Comparison of ENCODE assay signal across 2 cellular contexts in the genomic region with DNA sequence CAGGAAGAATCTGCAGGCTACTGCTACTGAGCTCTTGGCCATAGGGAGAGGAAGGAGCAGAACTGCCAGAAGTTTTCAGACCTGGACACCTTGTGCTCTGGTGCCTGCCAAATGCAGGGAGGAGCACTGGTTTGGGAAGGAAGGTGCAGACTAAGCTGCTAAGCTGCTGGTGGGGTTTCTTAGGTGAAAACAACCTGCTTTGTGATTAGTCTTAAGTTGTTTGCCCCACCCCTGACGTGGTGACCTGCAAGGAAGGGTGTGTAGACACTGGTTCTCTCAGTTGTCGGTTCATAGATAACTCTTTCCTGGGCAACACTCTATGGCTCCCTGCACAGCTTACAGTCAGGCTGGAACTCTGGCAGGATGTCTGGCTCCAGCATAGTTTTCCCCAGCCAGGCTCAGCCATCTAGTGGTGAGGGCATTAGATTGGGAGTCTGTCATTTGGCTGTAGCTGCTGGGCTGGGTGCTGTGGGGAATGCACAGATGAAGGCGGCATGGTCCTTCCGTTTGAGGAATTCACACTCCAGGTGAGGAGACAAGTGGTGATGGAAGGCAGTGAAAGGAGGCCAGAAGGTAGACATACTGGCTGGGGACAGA.
TF ChIP-seq lines count a peak whose summit lies in the region.

No MANE protein-coding gene starts in this region.

TF ChIP-seq in A549, 52 proteins besides CTCF, POLR2A, EP300 and RAD21 (continued from another document):
- TF ChIP-seq, protein P1, sequence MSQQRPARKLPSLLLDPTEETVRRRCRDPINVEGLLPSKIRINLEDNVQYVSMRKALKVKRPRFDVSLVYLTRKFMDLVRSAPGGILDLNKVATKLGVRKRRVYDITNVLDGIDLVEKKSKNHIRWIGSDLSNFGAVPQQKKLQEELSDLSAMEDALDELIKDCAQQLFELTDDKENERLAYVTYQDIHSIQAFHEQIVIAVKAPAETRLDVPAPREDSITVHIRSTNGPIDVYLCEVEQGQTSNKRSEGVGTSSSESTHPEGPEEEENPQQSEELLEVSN (IDR thresholded peaks at IDR 0.05; ENCODE audit: borderline replicate concordance, low read depth), result no peak
- TF ChIP-seq BCL3 (IDR thresholded peaks at IDR 0.05), result no peak
- no peak for TF ChIP-seq HOXB13 (CRISPR knock-in tag; IDR thresholded peaks at IDR 0.05; ENCODE audit: low read depth)
- TF ChIP-seq CBX8 (IDR thresholded peaks at IDR 0.05), result no peak
- no peak for TF ChIP-seq HDAC2 (IDR thresholded peaks at IDR 0.05)
- TF ChIP-seq SREBF2 (IDR thresholded peaks at IDR 0.05), result no peak

TF ChIP-seq in GM23338, 12 proteins besides CTCF, POLR2A, EP300 and RAD21 (continued from another document):
- no peak for TF ChIP-seq NANOG (IDR thresholded peaks at IDR 0.05; ENCODE audit: borderline replicate concordance)
- no peak for TF ChIP-seq EZH2phosphoT487 (IDR thresholded peaks at IDR 0.05; ENCODE audit: unreplicated experiment)
- TF ChIP-seq, protein P2, sequence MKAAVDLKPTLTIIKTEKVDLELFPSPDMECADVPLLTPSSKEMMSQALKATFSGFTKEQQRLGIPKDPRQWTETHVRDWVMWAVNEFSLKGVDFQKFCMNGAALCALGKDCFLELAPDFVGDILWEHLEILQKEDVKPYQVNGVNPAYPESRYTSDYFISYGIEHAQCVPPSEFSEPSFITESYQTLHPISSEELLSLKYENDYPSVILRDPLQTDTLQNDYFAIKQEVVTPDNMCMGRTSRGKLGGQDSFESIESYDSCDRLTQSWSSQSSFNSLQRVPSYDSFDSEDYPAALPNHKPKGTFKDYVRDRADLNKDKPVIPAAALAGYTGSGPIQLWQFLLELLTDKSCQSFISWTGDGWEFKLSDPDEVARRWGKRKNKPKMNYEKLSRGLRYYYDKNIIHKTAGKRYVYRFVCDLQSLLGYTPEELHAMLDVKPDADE (IDR thresholded peaks at IDR 0.05), result no peak
- TF ChIP-seq, protein P3, sequence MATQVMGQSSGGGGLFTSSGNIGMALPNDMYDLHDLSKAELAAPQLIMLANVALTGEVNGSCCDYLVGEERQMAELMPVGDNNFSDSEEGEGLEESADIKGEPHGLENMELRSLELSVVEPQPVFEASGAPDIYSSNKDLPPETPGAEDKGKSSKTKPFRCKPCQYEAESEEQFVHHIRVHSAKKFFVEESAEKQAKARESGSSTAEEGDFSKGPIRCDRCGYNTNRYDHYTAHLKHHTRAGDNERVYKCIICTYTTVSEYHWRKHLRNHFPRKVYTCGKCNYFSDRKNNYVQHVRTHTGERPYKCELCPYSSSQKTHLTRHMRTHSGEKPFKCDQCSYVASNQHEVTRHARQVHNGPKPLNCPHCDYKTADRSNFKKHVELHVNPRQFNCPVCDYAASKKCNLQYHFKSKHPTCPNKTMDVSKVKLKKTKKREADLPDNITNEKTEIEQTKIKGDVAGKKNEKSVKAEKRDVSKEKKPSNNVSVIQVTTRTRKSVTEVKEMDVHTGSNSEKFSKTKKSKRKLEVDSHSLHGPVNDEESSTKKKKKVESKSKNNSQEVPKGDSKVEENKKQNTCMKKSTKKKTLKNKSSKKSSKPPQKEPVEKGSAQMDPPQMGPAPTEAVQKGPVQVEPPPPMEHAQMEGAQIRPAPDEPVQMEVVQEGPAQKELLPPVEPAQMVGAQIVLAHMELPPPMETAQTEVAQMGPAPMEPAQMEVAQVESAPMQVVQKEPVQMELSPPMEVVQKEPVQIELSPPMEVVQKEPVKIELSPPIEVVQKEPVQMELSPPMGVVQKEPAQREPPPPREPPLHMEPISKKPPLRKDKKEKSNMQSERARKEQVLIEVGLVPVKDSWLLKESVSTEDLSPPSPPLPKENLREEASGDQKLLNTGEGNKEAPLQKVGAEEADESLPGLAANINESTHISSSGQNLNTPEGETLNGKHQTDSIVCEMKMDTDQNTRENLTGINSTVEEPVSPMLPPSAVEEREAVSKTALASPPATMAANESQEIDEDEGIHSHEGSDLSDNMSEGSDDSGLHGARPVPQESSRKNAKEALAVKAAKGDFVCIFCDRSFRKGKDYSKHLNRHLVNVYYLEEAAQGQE (IDR thresholded peaks at IDR 0.05; ENCODE audit: unreplicated experiment), result no peak
- TF ChIP-seq EZH2 (IDR thresholded peaks at IDR 0.05; ENCODE audit: low read depth, unreplicated experiment), result no peak
- TF ChIP-seq, protein P4, sequence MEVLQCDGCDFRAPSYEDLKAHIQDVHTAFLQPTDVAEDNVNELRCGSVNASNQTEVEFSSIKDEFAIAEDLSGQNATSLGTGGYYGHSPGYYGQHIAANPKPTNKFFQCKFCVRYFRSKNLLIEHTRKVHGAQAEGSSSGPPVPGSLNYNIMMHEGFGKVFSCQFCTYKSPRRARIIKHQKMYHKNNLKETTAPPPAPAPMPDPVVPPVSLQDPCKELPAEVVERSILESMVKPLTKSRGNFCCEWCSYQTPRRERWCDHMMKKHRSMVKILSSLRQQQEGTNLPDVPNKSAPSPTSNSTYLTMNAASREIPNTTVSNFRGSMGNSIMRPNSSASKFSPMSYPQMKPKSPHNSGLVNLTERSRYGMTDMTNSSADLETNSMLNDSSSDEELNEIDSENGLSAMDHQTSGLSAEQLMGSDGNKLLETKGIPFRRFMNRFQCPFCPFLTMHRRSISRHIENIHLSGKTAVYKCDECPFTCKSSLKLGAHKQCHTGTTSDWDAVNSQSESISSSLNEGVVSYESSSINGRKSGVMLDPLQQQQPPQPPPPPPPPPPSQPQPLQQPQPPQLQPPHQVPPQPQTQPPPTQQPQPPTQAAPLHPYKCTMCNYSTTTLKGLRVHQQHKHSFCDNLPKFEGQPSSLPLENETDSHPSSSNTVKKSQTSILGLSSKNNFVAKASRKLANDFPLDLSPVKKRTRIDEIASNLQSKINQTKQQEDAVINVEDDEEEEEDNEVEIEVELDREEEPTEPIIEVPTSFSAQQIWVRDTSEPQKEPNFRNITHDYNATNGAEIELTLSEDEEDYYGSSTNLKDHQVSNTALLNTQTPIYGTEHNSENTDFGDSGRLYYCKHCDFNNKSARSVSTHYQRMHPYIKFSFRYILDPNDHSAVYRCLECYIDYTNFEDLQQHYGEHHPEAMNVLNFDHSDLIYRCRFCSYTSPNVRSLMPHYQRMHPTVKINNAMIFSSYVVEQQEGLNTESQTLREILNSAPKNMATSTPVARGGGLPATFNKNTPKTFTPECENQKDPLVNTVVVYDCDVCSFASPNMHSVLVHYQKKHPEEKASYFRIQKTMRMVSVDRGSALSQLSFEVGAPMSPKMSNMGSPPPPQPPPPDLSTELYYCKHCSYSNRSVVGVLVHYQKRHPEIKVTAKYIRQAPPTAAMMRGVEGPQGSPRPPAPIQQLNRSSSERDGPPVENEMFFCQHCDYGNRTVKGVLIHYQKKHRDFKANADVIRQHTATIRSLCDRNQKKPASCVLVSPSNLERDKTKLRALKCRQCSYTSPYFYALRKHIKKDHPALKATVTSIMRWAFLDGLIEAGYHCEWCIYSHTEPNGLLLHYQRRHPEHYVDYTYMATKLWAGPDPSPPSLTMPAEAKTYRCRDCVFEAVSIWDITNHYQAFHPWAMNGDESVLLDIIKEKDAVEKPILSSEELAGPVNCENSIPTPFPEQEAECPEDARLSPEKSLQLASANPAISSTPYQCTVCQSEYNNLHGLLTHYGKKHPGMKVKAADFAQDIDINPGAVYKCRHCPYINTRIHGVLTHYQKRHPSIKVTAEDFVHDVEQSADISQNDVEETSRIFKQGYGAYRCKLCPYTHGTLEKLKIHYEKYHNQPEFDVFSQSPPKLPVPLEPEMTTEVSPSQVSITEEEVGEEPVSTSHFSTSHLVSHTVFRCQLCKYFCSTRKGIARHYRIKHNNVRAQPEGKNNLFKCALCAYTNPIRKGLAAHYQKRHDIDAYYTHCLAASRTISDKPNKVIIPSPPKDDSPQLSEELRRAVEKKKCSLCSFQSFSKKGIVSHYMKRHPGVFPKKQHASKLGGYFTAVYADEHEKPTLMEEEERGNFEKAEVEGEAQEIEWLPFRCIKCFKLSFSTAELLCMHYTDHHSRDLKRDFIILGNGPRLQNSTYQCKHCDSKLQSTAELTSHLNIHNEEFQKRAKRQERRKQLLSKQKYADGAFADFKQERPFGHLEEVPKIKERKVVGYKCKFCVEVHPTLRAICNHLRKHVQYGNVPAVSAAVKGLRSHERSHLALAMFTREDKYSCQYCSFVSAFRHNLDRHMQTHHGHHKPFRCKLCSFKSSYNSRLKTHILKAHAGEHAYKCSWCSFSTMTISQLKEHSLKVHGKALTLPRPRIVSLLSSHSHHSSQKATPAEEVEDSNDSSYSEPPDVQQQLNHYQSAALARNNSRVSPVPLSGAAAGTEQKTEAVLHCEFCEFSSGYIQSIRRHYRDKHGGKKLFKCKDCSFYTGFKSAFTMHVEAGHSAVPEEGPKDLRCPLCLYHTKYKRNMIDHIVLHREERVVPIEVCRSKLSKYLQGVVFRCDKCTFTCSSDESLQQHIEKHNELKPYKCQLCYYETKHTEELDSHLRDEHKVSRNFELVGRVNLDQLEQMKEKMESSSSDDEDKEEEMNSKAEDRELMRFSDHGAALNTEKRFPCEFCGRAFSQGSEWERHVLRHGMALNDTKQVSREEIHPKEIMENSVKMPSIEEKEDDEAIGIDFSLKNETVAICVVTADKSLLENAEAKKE (CRISPR knock-in tag; IDR thresholded peaks at IDR 0.05), result no peak
- no peak for TF ChIP-seq STAT1 (IDR thresholded peaks at IDR 0.05; ENCODE audit: unreplicated experiment)
- no peak for TF ChIP-seq ZNF331 (CRISPR knock-in tag; IDR thresholded peaks at IDR 0.05; ENCODE audit: low read depth)
